In the genomic region with DNA sequence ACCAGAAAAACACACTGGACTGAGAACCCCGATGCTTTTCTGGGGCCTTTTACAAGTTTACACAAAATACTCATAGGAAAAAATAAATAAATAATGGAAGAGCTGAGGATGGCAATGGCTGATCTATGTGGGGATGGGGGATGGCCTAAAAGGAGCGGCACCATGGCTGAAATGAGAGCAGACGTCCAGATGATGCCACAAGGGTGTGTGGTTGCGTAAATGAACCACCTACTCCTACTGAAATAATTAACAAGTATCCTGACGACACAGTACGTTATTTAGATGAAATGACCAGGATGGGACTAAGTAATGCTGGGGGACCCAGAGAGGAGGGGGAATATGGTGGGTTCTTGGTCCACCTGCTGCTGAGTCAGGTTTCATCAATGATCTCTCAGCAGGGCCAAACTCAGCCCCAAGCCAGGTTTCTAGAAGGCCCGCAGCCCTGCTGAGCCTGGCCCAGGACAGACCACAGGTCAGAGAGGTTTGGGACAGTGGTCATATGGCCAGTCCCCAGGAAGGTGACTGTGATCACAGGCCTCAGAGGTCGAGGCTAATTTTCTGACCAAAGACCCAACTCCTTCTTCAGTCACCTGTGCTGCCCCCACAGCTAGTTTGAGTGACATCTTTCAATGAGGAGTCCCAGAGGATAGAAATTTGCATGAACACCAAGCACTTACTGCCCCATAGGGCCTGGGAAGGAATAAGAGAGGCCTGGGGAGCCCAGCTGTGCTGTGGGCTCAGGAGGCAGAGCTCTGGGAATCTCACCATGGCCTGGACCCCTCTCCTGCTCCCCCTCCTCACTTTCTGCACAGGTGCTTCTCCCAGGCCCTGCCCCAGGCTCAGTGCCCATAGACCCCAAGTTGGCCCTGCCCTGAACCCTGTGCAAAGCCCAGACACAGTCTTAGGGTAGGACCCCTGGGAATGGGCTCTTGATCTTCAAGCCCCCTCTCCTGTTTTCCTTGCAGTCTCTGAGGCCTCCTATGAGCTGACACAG, we compare ENCODE assay signal across 20 cellular contexts.
DNase-seq lines count a peak whose midpoint lies in the region; ATAC-seq and TF ChIP-seq lines count a peak whose summit lies in the region.
"Had no signal": no experiment of that assay in that cellular context is flagged by ENCODE, and none has a peak within 500 bp of the region (broad histone marks: within the 10 kb centered on the region; RNA-seq: fewer than 3 reads in every experiment).

No MANE protein-coding gene starts in this region.

- no peak overlapping the region for H4K8ac ChIP-seq in neuronal stem cell (ENCODE audit: low read depth, low read length)

- peak overlapping the region; percentile 42 for H3K4me3 Mint-ChIP-seq in CD8-positive, alpha-beta T cell
- no peak overlapping the region for H3K4me3 Mint-ChIP-seq in activated T-helper 17 cell treated with anti-CD3 and anti-CD28 coated beads, Interleukin-2, amount 50 U/mL, for 72 hours
- H3K4me3 Mint-ChIP-seq: activated T-helper 1 cell treated with anti-CD3 and anti-CD28 coated beads, Interleukin-12 subunit alpha, Interleukin-12 subunit beta, Interleukin-2, Interleukin-4 antibody, amounts not matched to agents 30 ng/mL and 10 ng/mL and 1 ng/mL, durations not matched to agents 14 hours and 24 hours and 36 hours had no signal

- no peak overlapping the region for H2BK15ac ChIP-seq in neuronal stem cell (ENCODE audit: low read length)

- H2AFZ ChIP-seq in neuronal stem cell (ENCODE audit: low read length) = no peak overlapping the region
- H2AFZ ChIP-seq: neural progenitor cell had no signal

- H3K27me3 Mint-ChIP-seq in CD8-positive, alpha-beta T cell (ENCODE audit: low read depth) = no peaks in the 10 kb centered on the region
- H3K27me3 Mint-ChIP-seq in activated T-helper 17 cell treated with anti-CD3 and anti-CD28 coated beads, Interleukin-2, amount 50 U/mL, for 72 hours = no peaks in the 10 kb centered on the region

- no CpG with 5 or more reads among the region's 8 CpGs for WGBS in neuronal stem cell (ENCODE audit: extremely low coverage in 2 of 2, insufficient read length in 2 of 2, insufficient replicate concordance in 1 of 2), 2 donors

- no peak overlapping the region for H2BK5ac ChIP-seq in neuronal stem cell (ENCODE audit: low read length)

- DNase-seq in CD8-positive, alpha-beta T cell = peak in 1 of 7 experiments; percentile 47
- DNase-seq in MV-4-11 (lab: John Stamatoyannopoulos, UW) = peak; percentile 17
- no peak for DNase-seq in neuronal stem cell (ENCODE audit: low spot score)
- DNase-seq in SIG-M5 treated with dmso at 0.1 percent for 504 hours (lab: John Stamatoyannopoulos, UW; ENCODE audit: unreplicated experiment) = no peak
- no peak for DNase-seq in stimulated activated naive CD4-positive, alpha-beta T cell treated with Interleukin-2 at 50 U/mL for 16 hours (lab: John Stamatoyannopoulos, UW)
- DNase-seq: aorta; dermis blood vessel endothelial cell; left ventricle myocardium inferior; NCI-H2081; NCI-H446 treated with DMSO at 0.1 percent for 48 hours; RPMI8226; stimulated activated CD4-positive, alpha-beta T cell treated with anti-CD3 and anti-CD28 coated beads, Interleukin-1b, Interleukin-23, amount 100 ng/mL, for 48 hours; testis had no signal

- H3K79me1 ChIP-seq in neuronal stem cell (ENCODE audit: low read depth, low read length) = no peaks in the 10 kb centered on the region

- H3K4me2 ChIP-seq in neuronal stem cell (ENCODE audit: insufficient read depth, low read length, poor library complexity, severe bottlenecking) = no peak overlapping the region
- H3K4me2 ChIP-seq: neural progenitor cell had no signal

- no peaks in the 10 kb centered on the region for H3K9me3 Mint-ChIP-seq in CD8-positive, alpha-beta T cell
- no peaks in the 10 kb centered on the region for H3K9me3 Mint-ChIP-seq in activated T-helper 17 cell treated with anti-CD3 and anti-CD28 coated beads, Interleukin-2, amount 50 U/mL, for 72 hours
- H3K9me3 Mint-ChIP-seq: activated naive CD4-positive, alpha-beta T cell treated with anti-CD3 and anti-CD28 coated beads, Interleukin-2, amount 50 U/mL, for 72 hours; activated T-helper 1 cell treated with anti-CD3 and anti-CD28 coated beads, Interleukin-12 subunit alpha, Interleukin-12 subunit beta, Interleukin-2, Interleukin-4 antibody, amounts not matched to agents 30 ng/mL and 10 ng/mL and 1 ng/mL, durations not matched to agents 14 hours and 24 hours and 36 hours; neural progenitor cell had no signal

- no peaks in the 10 kb centered on the region for H3K36me3 ChIP-seq in CD8-positive, alpha-beta T cell (ENCODE audit: insufficient read depth, low read length)
- no peaks in the 10 kb centered on the region for H3K36me3 ChIP-seq in neuronal stem cell (replicated peaks in 1 of 2; ENCODE audit: control insufficient read depth in 2 of 2, insufficient read depth in 2 of 2, low read length in 2 of 2)
- H3K36me3 ChIP-seq: left ventricle myocardium inferior, neural progenitor cell, prostate gland had no signal

- no peak overlapping the region for H3K27ac ChIP-seq in CD8-positive, alpha-beta T cell (ENCODE audit: low read depth, low read length)
- no peak overlapping the region for H3K27ac ChIP-seq in neuronal stem cell (replicated peaks; ENCODE audit: low read length)
- H3K27ac ChIP-seq: left ventricle myocardium inferior, neural progenitor cell, prostate gland, testis had no signal

- H2BK12ac ChIP-seq in neuronal stem cell (ENCODE audit: low read length) = no peak overlapping the region

- peaks cover 63% of the 10 kb centered on the region for H3K4me1 Mint-ChIP-seq in CD8-positive, alpha-beta T cell (ENCODE audit: low read depth)
- H3K4me1 Mint-ChIP-seq in activated T-helper 17 cell treated with anti-CD3 and anti-CD28 coated beads, Interleukin-2, amount 50 U/mL, for 72 hours = peaks cover 10% of the 10 kb centered on the region

- POLR2A ChIA-PET in CD8-positive, alpha-beta T cell (lab: Charles Lee) = interaction anchor here (1.1 to 1.8 kb wide), 6 partner anchors 9 to 41 kb away, joined by 3 to 5 read pairs (median 4); no protein-coding TSS in a partner anchor

- H3K14ac ChIP-seq in neuronal stem cell (ENCODE audit: low read length) = no peak overlapping the region

- no peaks in the 10 kb centered on the region for H3K36me3 Mint-ChIP-seq in CD8-positive, alpha-beta T cell
- H3K36me3 Mint-ChIP-seq in activated T-helper 17 cell treated with anti-CD3 and anti-CD28 coated beads, Interleukin-2, amount 50 U/mL, for 72 hours (ENCODE audit: low read depth) = no peaks in the 10 kb centered on the region
- H3K36me3 Mint-ChIP-seq: activated naive CD4-positive, alpha-beta T cell treated with anti-CD3 and anti-CD28 coated beads, Interleukin-2, amount 50 U/mL, for 72 hours; neural progenitor cell had no signal

- H3K27ac Mint-ChIP-seq in CD8-positive, alpha-beta T cell = peak overlapping the region; percentile 72
- H3K27ac Mint-ChIP-seq in activated T-helper 17 cell treated with anti-CD3 and anti-CD28 coated beads, Interleukin-2, amount 50 U/mL, for 72 hours = peak overlapping the region; percentile 64
- H3K27ac Mint-ChIP-seq: activated naive CD4-positive, alpha-beta T cell treated with anti-CD3 and anti-CD28 coated beads, Interleukin-2, amount 50 U/mL, for 72 hours; activated T-helper 1 cell treated with anti-CD3 and anti-CD28 coated beads, Interleukin-12 subunit alpha, Interleukin-12 subunit beta, Interleukin-2, Interleukin-4 antibody, amounts not matched to agents 30 ng/mL and 10 ng/mL and 1 ng/mL, durations not matched to agents 14 hours and 24 hours and 36 hours; neural progenitor cell had no signal

- H3K18ac ChIP-seq in neuronal stem cell (ENCODE audit: low read length) = peak overlapping the region; percentile 41

- intact Hi-C loops in CD8-positive, alpha-beta T cell (cut with DNase I, micrococcal nuclease) = loop anchor here (2.0 kb wide), 3 partner anchors 37 to 73 kb away; no protein-coding TSS in a partner anchor

- H2BK120ac ChIP-seq in neuronal stem cell (ENCODE audit: low read depth, low read length) = no peak overlapping the region

- no peak overlapping the region for H2AK5ac ChIP-seq in neuronal stem cell (ENCODE audit: low read depth, low read length)

- H4K91ac ChIP-seq in neuronal stem cell (ENCODE audit: low read depth, low read length, poor library complexity) = no peak overlapping the region

- no peaks in the 10 kb centered on the region for H3K27me3 ChIP-seq in CD8-positive, alpha-beta T cell (ENCODE audit: insufficient read depth, low read length)
- H3K27me3 ChIP-seq in neuronal stem cell (ENCODE audit: control insufficient read depth in 3 of 3, insufficient read depth in 3 of 3, low read depth in 1 of 3, low read length in 3 of 3) = peaks cover 0 to 9% (median 0%) of the 10 kb centered on the region in 3 experiments
- H3K27me3 ChIP-seq: testis had no signal

- CTCF ChIA-PET in CD8-positive, alpha-beta T cell (lab: Charles Lee) = interaction anchor here (0.8 to 20.8 kb wide), 17 partner anchors 9 to 71 kb away, joined by 3 to 281 read pairs (median 12); no protein-coding TSS in a partner anchor

- no peak overlapping the region for H3K9ac ChIP-seq in neuronal stem cell (ENCODE audit: low read depth, low read length, poor library complexity)
- H3K9ac ChIP-seq: neural progenitor cell had no signal

- no peaks in the 10 kb centered on the region for H3K9me3 ChIP-seq in CD8-positive, alpha-beta T cell (ENCODE audit: low read length)
- peaks cover 0 to 2% of the 10 kb centered on the region in 2 donors for H3K9me3 ChIP-seq in neuronal stem cell (replicated peaks in 1 of 2; ENCODE audit: control insufficient read depth in 2 of 2, insufficient read depth in 1 of 2, low read depth in 1 of 2, low read length in 2 of 2)
- H3K9me3 ChIP-seq: left ventricle myocardium inferior, prostate gland, testis had no signal

- no peak for ATAC-seq in CD8-positive, alpha-beta T cell
- ATAC-seq in activated T-helper 17 cell treated with anti-CD3 and anti-CD28 coated beads, Interleukin-2, amount 50 U/mL, for 72 hours (replicated peaks) = no peak
- no peak for ATAC-seq in HG02588 (IDR thresholded peaks at IDR 0.05; ENCODE audit: unreplicated experiment)
- ATAC-seq: activated naive CD4-positive, alpha-beta T cell treated with anti-CD3 and anti-CD28 coated beads, Interleukin-2, amount 50 U/mL, for 72 hours; SK-N-SH treated with all-trans-retinoic acid at 6 μM for 48 hours had no signal

- H3K23ac ChIP-seq in neuronal stem cell (ENCODE audit: low read depth, low read length, poor library complexity) = peak overlapping the region; percentile 18

- peaks cover 33% of the 10 kb centered on the region for H3K4me1 ChIP-seq in CD8-positive, alpha-beta T cell (ENCODE audit: insufficient read depth, low read length)
- H3K4me1 ChIP-seq in neuronal stem cell (ENCODE audit: control insufficient read depth in 2 of 2, insufficient read depth in 1 of 2, low read depth in 1 of 2, low read length in 2 of 2) = no peaks in the 10 kb centered on the region
- H3K4me1 ChIP-seq: left ventricle myocardium inferior, neural progenitor cell, prostate gland, testis had no signal

- H3K4me3 ChIP-seq in CD8-positive, alpha-beta T cell (ENCODE audit: low read depth, low read length) = no peak overlapping the region
- H3K4me3 ChIP-seq in neuronal stem cell (ENCODE audit: low read length in 2 of 2) = no peak overlapping the region
- H3K4me3 ChIP-seq: left ventricle myocardium inferior, neural progenitor cell, prostate gland, testis had no signal

- no peak for TF ChIP-seq CTCF in CD8-positive, alpha-beta T cell (IDR thresholded peaks at IDR 0.05)

- H3K4ac ChIP-seq in neuronal stem cell (ENCODE audit: low read length) = no peak overlapping the region
